1 cellular context compared by ENCODE assay signal in the genomic region with DNA sequence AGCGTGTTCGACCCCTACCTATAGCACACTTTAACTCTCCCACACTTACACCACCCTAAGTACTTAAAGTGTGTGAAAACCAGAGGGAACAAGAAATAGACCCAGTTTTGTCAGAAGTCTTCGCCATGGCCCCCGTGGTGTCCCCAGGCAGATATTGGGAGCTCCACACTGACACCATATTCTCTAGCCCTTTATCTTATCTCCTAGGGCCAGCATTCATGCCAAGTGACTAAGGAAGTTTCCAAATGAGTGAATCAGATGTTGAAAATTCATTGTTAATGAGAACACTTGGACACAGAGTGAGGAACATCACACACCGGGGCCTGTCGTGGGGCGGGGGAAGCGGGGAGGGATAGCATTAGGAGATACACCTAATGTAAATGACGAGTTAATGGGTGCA.
TF ChIP-seq lines count a peak whose summit lies in the region.

No MANE protein-coding gene starts in this region.

TF ChIP-seq in K562, 482 proteins besides CTCF, POLR2A, EP300 and RAD21 (continued from another document):
- TF ChIP-seq, protein P1, sequence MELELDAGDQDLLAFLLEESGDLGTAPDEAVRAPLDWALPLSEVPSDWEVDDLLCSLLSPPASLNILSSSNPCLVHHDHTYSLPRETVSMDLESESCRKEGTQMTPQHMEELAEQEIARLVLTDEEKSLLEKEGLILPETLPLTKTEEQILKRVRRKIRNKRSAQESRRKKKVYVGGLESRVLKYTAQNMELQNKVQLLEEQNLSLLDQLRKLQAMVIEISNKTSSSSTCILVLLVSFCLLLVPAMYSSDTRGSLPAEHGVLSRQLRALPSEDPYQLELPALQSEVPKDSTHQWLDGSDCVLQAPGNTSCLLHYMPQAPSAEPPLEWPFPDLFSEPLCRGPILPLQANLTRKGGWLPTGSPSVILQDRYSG (tag; conservative IDR thresholded peaks at IDR 0.05; ENCODE audit: low read depth): peak; percentile 84; the same call in 1 of the 2 replicates
